ENCODE assay signal across 1 cellular context in the genomic region with DNA sequence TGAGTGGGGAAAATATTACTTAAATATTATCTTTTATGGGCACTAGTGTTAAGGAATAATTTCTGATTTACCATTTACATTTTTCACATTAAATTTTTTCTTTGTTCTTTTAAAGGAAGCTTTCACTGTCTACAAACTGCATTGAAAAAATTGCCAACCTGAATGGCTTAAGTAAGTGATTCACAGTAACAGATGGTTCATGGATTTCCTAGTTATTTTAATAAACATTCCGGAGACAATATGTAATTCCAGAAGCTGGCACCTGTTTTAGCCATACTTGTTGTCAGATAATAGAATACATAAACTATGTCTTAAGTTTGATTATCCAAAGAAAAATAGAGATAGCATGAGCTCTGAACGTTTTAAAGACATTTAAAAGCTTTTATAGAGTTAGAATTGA.
TF ChIP-seq lines count a peak whose summit lies in the region.

No MANE protein-coding gene starts in this region.

TF ChIP-seq in HCT116, 20 proteins besides CTCF, POLR2A, EP300 and RAD21 (continued from another document):
- no peak for TF ChIP-seq ZBTB33 (IDR thresholded peaks at IDR 0.05; ENCODE audit: extremely low read depth, insufficient replicate concordance, low read length)
